23 cellular contexts compared by ENCODE assay signal in genomic region chr6:91438570-91438969, GRCh38.
"Had no signal": no experiment of that assay in that cellular context is flagged by ENCODE, and none has a peak within 500 bp of the region (broad histone marks: within the 10 kb centered on the region; RNA-seq: fewer than 3 reads in every experiment).

No MANE protein-coding gene starts in this region.

- H3K27ac Mint-ChIP-seq: activated B cell treated with CpG ODN at 0.5 μM for 24 hours; activated CD4-positive, alpha-beta T cell treated with anti-CD3 and anti-CD28 coated beads for 36 hours; activated naive CD8-positive, alpha-beta T cell treated with anti-CD3 and anti-CD28 coated beads for 36 hours; effector memory CD8-positive, alpha-beta T cell; naive thymus-derived CD4-positive, alpha-beta T cell; T-helper 1 cell treated with Interleukin-12 subunit alpha and Interleukin-12 subunit beta and Interleukin-4 antibody, amounts not matched to agents 30 μg/mL and 1 μg/mL, for 36 hours had no signal

- H3K36me3 ChIP-seq: esophagus muscularis mucosa, gastroesophageal sphincter, pancreas, upper lobe of left lung had no signal

- H3K27ac ChIP-seq: body of pancreas, esophagus muscularis mucosa, gastroesophageal sphincter, pancreas, psoas muscle, upper lobe of left lung had no signal

- H3K9me3 ChIP-seq: body of pancreas, esophagus muscularis mucosa, gastroesophageal sphincter, pancreas, psoas muscle, upper lobe of left lung had no signal

- DNase-seq: activated B cell treated with CpG ODN at 0.5 μM for 24 hours; activated CD4-positive, alpha-beta T cell treated with anti-CD3 and anti-CD28 coated beads for 36 hours; activated CD4-positive, alpha-beta T cell treated with anti-CD3 and anti-CD28 coated beads, Interleukin-2, amount 50 U/mL, for 48 hours; activated CD8-positive, alpha-beta memory T cell treated with anti-CD3 and anti-CD28 coated beads, Interleukin-2, amount 50 U/mL, for 48 hours; activated naive CD4-positive, alpha-beta T cell treated with Interleukin-2 at 50 U/mL for 16 hours; activated naive CD8-positive, alpha-beta T cell treated with anti-CD3 and anti-CD28 coated beads for 36 hours; activated T-cell treated with anti-CD3 and anti-CD28 coated beads, Interleukin-2, amount 50 U/mL, for 48 hours; body of pancreas; effector memory CD8-positive, alpha-beta T cell; head of caudate nucleus; islet precursor cell; left cardiac atrium; naive thymus-derived CD4-positive, alpha-beta T cell; pancreas; psoas muscle; right cardiac atrium; stimulated activated CD4-positive, alpha-beta T cell treated with anti-CD3 and anti-CD28 coated beads, Interleukin-12 subunit alpha, Interleukin-12 subunit beta, amount 100 ng/mL, for 4 hours; stimulated activated CD4-positive, alpha-beta T cell treated with anti-CD3 and anti-CD28 coated beads, Interleukin-4, amount 100 ng/mL, for 4 hours; stimulated activated naive CD8-positive, alpha-beta T cell treated with anti-CD3 and anti-CD28 coated beads, Interleukin-15, Interleukin-2, amounts not matched to agents 100 U/mL and 50 U/mL, for 24 hours; upper lobe of left lung had no signal

- H3K27me3 ChIP-seq: body of pancreas, esophagus muscularis mucosa, gastroesophageal sphincter, pancreas, upper lobe of left lung had no signal

- H3K4me1 ChIP-seq: body of pancreas, esophagus muscularis mucosa, gastroesophageal sphincter, pancreas, psoas muscle, upper lobe of left lung had no signal

- H3K4me3 Mint-ChIP-seq: activated B cell treated with CpG ODN at 0.5 μM for 24 hours; activated CD4-positive, alpha-beta T cell treated with anti-CD3 and anti-CD28 coated beads for 36 hours; activated naive CD8-positive, alpha-beta T cell treated with anti-CD3 and anti-CD28 coated beads for 36 hours; effector memory CD8-positive, alpha-beta T cell; naive thymus-derived CD4-positive, alpha-beta T cell; T-helper 1 cell treated with Interleukin-12 subunit alpha and Interleukin-12 subunit beta and Interleukin-4 antibody, amounts not matched to agents 30 μg/mL and 1 μg/mL, for 36 hours had no signal

- H3K27me3 Mint-ChIP-seq: activated B cell treated with CpG ODN at 0.5 μM for 24 hours; activated CD4-positive, alpha-beta T cell treated with anti-CD3 and anti-CD28 coated beads for 36 hours; activated naive CD8-positive, alpha-beta T cell treated with anti-CD3 and anti-CD28 coated beads for 36 hours; effector memory CD8-positive, alpha-beta T cell; naive thymus-derived CD4-positive, alpha-beta T cell had no signal

- H3K9me3 Mint-ChIP-seq: activated naive CD8-positive, alpha-beta T cell treated with anti-CD3 and anti-CD28 coated beads for 36 hours; T-helper 1 cell treated with Interleukin-12 subunit alpha and Interleukin-12 subunit beta and Interleukin-4 antibody, amounts not matched to agents 30 μg/mL and 1 μg/mL, for 36 hours had no signal

- H3K4me1 Mint-ChIP-seq: activated B cell treated with CpG ODN at 0.5 μM for 24 hours; activated CD4-positive, alpha-beta T cell treated with anti-CD3 and anti-CD28 coated beads for 36 hours; activated naive CD8-positive, alpha-beta T cell treated with anti-CD3 and anti-CD28 coated beads for 36 hours had no signal

- H3K4me3 ChIP-seq: body of pancreas, esophagus muscularis mucosa, gastroesophageal sphincter, pancreas, psoas muscle, upper lobe of left lung had no signal

- H3K36me3 Mint-ChIP-seq: activated naive CD8-positive, alpha-beta T cell treated with anti-CD3 and anti-CD28 coated beads for 36 hours; naive thymus-derived CD4-positive, alpha-beta T cell had no signal

- ATAC-seq: activated CD4-positive, alpha-beta T cell treated with anti-CD3 and anti-CD28 coated beads for 36 hours; body of pancreas; effector memory CD8-positive, alpha-beta T cell; gastroesophageal sphincter; left cardiac atrium; naive thymus-derived CD4-positive, alpha-beta T cell; pancreas; psoas muscle; right cardiac atrium; stimulated activated naive CD8-positive, alpha-beta T cell treated with anti-CD3 and anti-CD28 coated beads, Interleukin-15, Interleukin-2, amounts not matched to agents 100 U/mL and 50 U/mL, for 24 hours had no signal
